In genomic region chr6:143575440-143575839, GRCh38 we compare ENCODE assay signal across 8 cellular contexts.
A peak's percentile ranks its signal among the peaks of the same experiment; 100 is the strongest.
DNase-seq lines count a peak whose midpoint lies in the region; ATAC-seq and TF ChIP-seq lines count a peak whose summit lies in the region.

No MANE protein-coding gene starts in this region.

- no peak overlapping the region for H3K27ac Mint-ChIP-seq in glutamatergic neuron (ENCODE audit: unreplicated experiment)

- no peak overlapping the region for H3K27ac ChIP-seq in KMS-11

- no peaks in the 10 kb centered on the region for H3K79me2 ChIP-seq in KMS-11 (ENCODE audit: insufficient read depth, low read depth)

- no peaks in the 10 kb centered on the region for H3K4me1 Mint-ChIP-seq in glutamatergic neuron (ENCODE audit: low read depth, unreplicated experiment)

- peaks cover 3% of the 10 kb centered on the region for H3K4me1 ChIP-seq in KMS-11 (ENCODE audit: low read depth, poor library complexity, severe bottlenecking)

- no peaks in the 10 kb centered on the region for H3K27me3 ChIP-seq in KMS-11 (ENCODE audit: insufficient read depth, low read depth)

- H3K9ac ChIP-seq in KMS-11: no peak overlapping the region

- H3K4me3 Mint-ChIP-seq in glutamatergic neuron (ENCODE audit: unreplicated experiment): no peak overlapping the region

- no peaks in the 10 kb centered on the region for H3K27me3 Mint-ChIP-seq in glutamatergic neuron (ENCODE audit: unreplicated experiment)

- no peaks in the 10 kb centered on the region for H3K36me3 ChIP-seq in KMS-11 (ENCODE audit: insufficient read depth)

- H3K4me2 ChIP-seq in KMS-11: no peak overlapping the region

- H3K36me3 Mint-ChIP-seq in glutamatergic neuron (ENCODE audit: unreplicated experiment): no peaks in the 10 kb centered on the region

- DNase-seq in GM04503 (ENCODE audit: low read depth) (peak; percentile 48), OCI-M2 (lab: John Stamatoyannopoulos, UW; ENCODE audit: unreplicated experiment) (peak; percentile 79), glutamatergic neuron (no peak), pons (ENCODE audit: low spot score) (peak; percentile 92), UCSD-AML1 (lab: John Stamatoyannopoulos, UW; ENCODE audit: unreplicated experiment) (no peak)
- DNase-seq in activated naive CD4-positive, alpha-beta T cell treated with anti-CD3 and anti-CD28 coated beads, Interleukin-2, amount 50 U/mL, for 16 hours: peak; percentile 26

- no peak overlapping the region for H3K4me3 ChIP-seq in KMS-11 (IDR thresholded peaks at IDR 0.05; ENCODE audit: insufficient read depth, low read depth, low read length)

- ATAC-seq in GM21723 (IDR thresholded peaks at IDR 0.05; ENCODE audit: unreplicated experiment): peak; percentile 92

- no peaks in the 10 kb centered on the region for H4K20me1 ChIP-seq in KMS-11 (ENCODE audit: insufficient read depth)

- TF ChIP-seq CTCF in KMS-11 (conservative IDR thresholded peaks at IDR 0.05; ENCODE audit: low read depth, low read length) (peak; percentile 91), glutamatergic neuron (IDR thresholded peaks at IDR 0.05; ENCODE audit: partially characterized antibody, unreplicated experiment) (peak; percentile 79)

- peaks cover 2% of the 10 kb centered on the region for H3K9me3 Mint-ChIP-seq in glutamatergic neuron (ENCODE audit: unreplicated experiment)

- no peak overlapping the region for H2AFZ ChIP-seq in KMS-11 (ENCODE audit: low read depth)

Comparison
In these comparisons a context has a peak if more than half of its experiments do, and no peak if none do; other contexts are left out.
1. DNase-seq: peak in GM04503 (single experiment), OCI-M2 (single experiment), activated naive CD4-positive, alpha-beta T cell treated with anti-CD3 and anti-CD28 coated beads, Interleukin-2, amount 50 U/mL, for 16 hours (single experiment) and pons (single experiment); none in glutamatergic neuron (single experiment) and UCSD-AML1 (single experiment).